In genomic region chr1:1919304-1920056, GRCh38 we compare ENCODE assay signal across 8 cellular contexts. TPM values are rescaled to one million over a fixed set of nuclear protein-coding genes. Genes with fewer than 3 reads are reported as not detected.
A peak's percentile ranks its signal among the peaks of the same experiment; 100 is the strongest.
DNase-seq lines count a peak whose midpoint lies in the region; TF ChIP-seq lines count a peak whose summit lies in the region.

No MANE protein-coding gene starts in this region.

- no peaks in the 10 kb centered on the region for H3K79me2 ChIP-seq in Loucy (ENCODE audit: insufficient read depth, low read length)

- H3K9ac ChIP-seq in ES-I3 (ENCODE audit: low read depth, low read length) (peak overlapping the region; percentile 64), Loucy (ENCODE audit: low read depth, low read length, poor library complexity, severe bottlenecking) (no peak overlapping the region), stomach smooth muscle (ENCODE audit: low read length in 2 of 2) (no peak overlapping the region)

- DNase-seq in H7 (peak; percentile 100), SHP77 treated with DMSO at 0.1 percent for 48 hours (lab: John Stamatoyannopoulos, UW) (peak; percentile 87), activated gamma-delta T cell (lab: John Stamatoyannopoulos, UW) (peak; percentile 98), foreskin melanocyte (peak; percentile 92)

- no peaks in the 10 kb centered on the region for H3F3A ChIP-seq in Loucy (ENCODE audit: low read depth)

- TF ChIP-seq CTCF in Loucy (conservative IDR thresholded peaks at IDR 0.05; ENCODE audit: low read length): no peak

- H3K4me1 ChIP-seq in ES-I3 (ENCODE audit: insufficient read depth, low read length) (peaks cover 6% of the 10 kb centered on the region; the same call in 1 of the 2 replicates), Loucy (ENCODE audit: insufficient read depth, low read length, poor library complexity, severe bottlenecking) (no peaks in the 10 kb centered on the region), neuron (ENCODE audit: insufficient read depth, low read length) (peaks cover 3% of the 10 kb centered on the region), stomach smooth muscle (ENCODE audit: control insufficient read depth, insufficient read depth, low read length) (peaks cover 19% of the 10 kb centered on the region)

- H2AFZ ChIP-seq in Loucy (ENCODE audit: low read length): no peak overlapping the region
- no peak overlapping the region for H2AFZ ChIP-seq in neuron (ENCODE audit: low read depth, low read length)

- H3K9me2 ChIP-seq in Loucy (replicated peaks; ENCODE audit: low read depth, low read length): no peaks in the 10 kb centered on the region

- H4K20me1 ChIP-seq in Loucy (ENCODE audit: insufficient read depth, low read length, poor library complexity, severe bottlenecking): no peaks in the 10 kb centered on the region

- H3K27ac ChIP-seq in stomach smooth muscle (ENCODE audit: low read length): peak overlapping the region; percentile 31

- peak overlapping the region; percentile 71 for H3K4me3 ChIP-seq in H7 (ENCODE audit: insufficient read depth, low read depth, low read length)
- H3K4me3 ChIP-seq in Loucy (ENCODE audit: low read length, poor library complexity, severe bottlenecking): peak overlapping the region; percentile 51
- peak overlapping the region; percentile 39 for H3K4me3 ChIP-seq in neuron (ENCODE audit: low read length)
- H3K4me3 ChIP-seq in stomach smooth muscle (ENCODE audit: low read length in 2 of 2): peak overlapping the region; percentile 55 to 71

- H3K36me3 ChIP-seq in ES-I3 (ENCODE audit: insufficient read depth, low read length): no peaks in the 10 kb centered on the region
- H3K36me3 ChIP-seq in H7 (replicated peaks; ENCODE audit: control insufficient read depth, insufficient read depth, low read length): no peaks in the 10 kb centered on the region
- no peaks in the 10 kb centered on the region for H3K36me3 ChIP-seq in Loucy (ENCODE audit: insufficient read depth, low read length)
- no peaks in the 10 kb centered on the region for H3K36me3 ChIP-seq in neuron (ENCODE audit: insufficient read depth, low read length)
- no peaks in the 10 kb centered on the region for H3K36me3 ChIP-seq in stomach smooth muscle (ENCODE audit: control insufficient read depth in 2 of 2, insufficient read depth in 2 of 2, low read length in 2 of 2)

- H3K4me2 ChIP-seq in Loucy (ENCODE audit: low read depth, low read length, poor library complexity, severe bottlenecking): no peak overlapping the region

- H3K27me3 ChIP-seq in H7 (ENCODE audit: control insufficient read depth, insufficient read depth, low read length) (peaks cover 10% of the 10 kb centered on the region), Loucy (ENCODE audit: insufficient read depth, low read length, poor library complexity, severe bottlenecking) (no peaks in the 10 kb centered on the region), neuron (ENCODE audit: insufficient read depth, low read length) (peaks cover 24% of the 10 kb centered on the region), stomach smooth muscle (ENCODE audit: control insufficient read depth in 1 of 2, insufficient read depth in 2 of 2, low read length in 2 of 2) (no peaks in the 10 kb centered on the region)

- H3K9me3 ChIP-seq in ES-I3 (ENCODE audit: control insufficient read depth, insufficient read depth, low read length): no peaks in the 10 kb centered on the region
- H3K9me3 ChIP-seq in Loucy (ENCODE audit: insufficient read depth, low read depth, low read length): no peaks in the 10 kb centered on the region
- no peaks in the 10 kb centered on the region for H3K9me3 ChIP-seq in neuron (ENCODE audit: low read length)
- no peaks in the 10 kb centered on the region for H3K9me3 ChIP-seq in stomach smooth muscle (ENCODE audit: control insufficient read depth in 2 of 2, low read length in 2 of 2)

RNA-seq across cellular contexts. Expression of gene TMEM52, which starts 0.4 kb away (rescaled TPM):
- total RNA-seq in H7 (2014; rRNA removed; shearing (Covaris generic)): 24.1 and 29.4 TPM in 2 replicates

RNA-seq across cellular contexts. Expression of gene CALML6, which starts 4.4 kb away (rescaled TPM):
- 1.6 and 3.7 TPM in 2 replicates for total RNA-seq in H7 (2014; rRNA removed; shearing (Covaris generic))

RNA-seq across cellular contexts. Expression of gene GNB1, which starts 28.6 kb away (rescaled TPM):
- 135 and 159 TPM in 2 replicates for total RNA-seq in H7 (2014; rRNA removed; shearing (Covaris generic))

Comparison
In these comparisons a context has a peak if more than half of its experiments do, and no peak if none do; other contexts are left out.
1. Peak in every context shown above with its lines: DNase-seq, H3K4me3 ChIP-seq and H3K27ac ChIP-seq.